ENCODE assay signal across 1 cellular context in genomic region chr22:40001104-40001503, GRCh38.
TF ChIP-seq lines count a peak whose summit lies in the region.

No MANE protein-coding gene starts in this region.

TF ChIP-seq in K562, 482 proteins besides CTCF, POLR2A, EP300 and RAD21:
- peak; percentile 56; the same call in 1 of the 2 replicates for TF ChIP-seq HMBOX1 (IDR thresholded peaks at IDR 0.05)
- no peak for TF ChIP-seq GTF3C2 (IDR thresholded peaks at IDR 0.05; ENCODE audit: borderline replicate concordance, extremely low read depth, insufficient read length)
- TF ChIP-seq KDM5B (IDR thresholded peaks at IDR 0.05; ENCODE audit: insufficient replicate concordance, low read depth, low read length), result no peak
- TF ChIP-seq CREB3 (tag; conservative IDR thresholded peaks at IDR 0.05; ENCODE audit: low read depth), result no peak
- TF ChIP-seq FOSL1 (tag; conservative IDR thresholded peaks at IDR 0.05), result 0 out of 2 replicates have a peak, but pooled peaks have one; percentile 28
- 0 out of 4 replicates have a peak, but pooled peaks of 1 of the 2 experiments have one; percentile 11 for TF ChIP-seq NRF1 (conservative IDR thresholded peaks at IDR 0.05 in 1 of 2, IDR thresholded peaks at IDR 0.05 in 1 of 2)
- TF ChIP-seq ZFX (CRISPR knock-in tag; IDR thresholded peaks at IDR 0.05), result no peak
- TF ChIP-seq POU5F1 (IDR thresholded peaks at IDR 0.05; ENCODE audit: borderline replicate concordance, low read depth, low read length, partially characterized antibody), result no peak
- peak in 1 of 2 experiments; percentile 73; a peak in 1 of 4 replicates for TF ChIP-seq RCOR1 (IDR thresholded peaks at IDR 0.05; ENCODE audit: borderline replicate concordance in 1 of 2, low read depth in 2 of 2, low read length in 2 of 2)
- no peak for TF ChIP-seq HDAC3 (IDR thresholded peaks at IDR 0.05; ENCODE audit: borderline replicate concordance, partially characterized antibody)
- TF ChIP-seq ZNF23 (CRISPR knock-in tag; IDR thresholded peaks at IDR 0.05), result no peak
- TF ChIP-seq PCBP2 (IDR thresholded peaks at IDR 0.05; ENCODE audit: low read depth, low read length, poor library complexity, severe bottlenecking), result no peak
- no peak for TF ChIP-seq L3MBTL2 (IDR thresholded peaks at IDR 0.05)
- TF ChIP-seq VEZF1 (CRISPR knock-in tag; IDR thresholded peaks at IDR 0.05), result peak; percentile 31; the same call in 1 of the 2 replicates
- TF ChIP-seq KDM1A (IDR thresholded peaks at IDR 0.05), result 0 out of 4 replicates have a peak, but pooled peaks of 1 of the 2 experiments have one; percentile 17
